14 cellular contexts compared by ENCODE assay signal in the genomic region with DNA sequence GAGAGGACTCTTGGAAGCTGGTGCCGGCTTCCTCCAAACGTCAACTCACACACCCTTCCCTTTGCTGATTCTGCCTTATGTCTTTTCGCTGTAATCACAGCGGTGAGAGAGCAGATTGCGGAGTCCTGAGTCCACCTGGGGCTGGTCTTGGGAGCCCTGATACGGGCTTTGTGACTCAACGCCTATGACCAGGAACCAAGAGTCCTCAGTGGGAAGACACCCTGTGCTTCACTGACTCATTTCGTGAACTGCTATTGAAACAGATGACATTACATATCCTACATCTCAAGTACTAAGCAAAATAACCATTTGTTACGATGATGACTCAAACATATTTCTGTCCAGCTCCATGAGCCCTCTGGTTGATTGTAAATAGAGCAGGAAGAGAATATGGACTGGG.
DNase-seq lines count a peak whose midpoint lies in the region; ATAC-seq and TF ChIP-seq lines count a peak whose summit lies in the region.
"Had no signal": no experiment of that assay in that cellular context is flagged by ENCODE, and none has a peak within 500 bp of the region (broad histone marks: within the 10 kb centered on the region; RNA-seq: fewer than 3 reads in every experiment).

No MANE protein-coding gene starts in this region.

- peaks cover 12% of the 10 kb centered on the region for H3K4me1 ChIP-seq in OCI-LY3 (ENCODE audit: low read length)
- H3K4me1 ChIP-seq: spleen had no signal

- no peak overlapping the region for H3K27ac ChIP-seq in OCI-LY3 (ENCODE audit: low read length)
- H3K27ac ChIP-seq: spleen had no signal

- no peaks in the 10 kb centered on the region for H3K9me3 ChIP-seq in OCI-LY3 (ENCODE audit: insufficient read depth, low read length)

- H3K4me1 Mint-ChIP-seq in activated T-cell treated with anti-CD3 and anti-CD28 coated beads, Interleukin-2, amount 50 U/mL, for 72 hours (ENCODE audit: low read depth) = peaks cover 6% of the 10 kb centered on the region
- H3K4me1 Mint-ChIP-seq: endodermal cell; naive thymus-derived CD4-positive, alpha-beta T cell had no signal

- H3K4me2 ChIP-seq in OCI-LY3 (ENCODE audit: low read length) = peak overlapping the region; percentile 76

- no peaks in the 10 kb centered on the region for H3K36me3 ChIP-seq in OCI-LY3 (replicated peaks; ENCODE audit: low read depth, low read length)

- H3K36me3 Mint-ChIP-seq in activated T-cell treated with anti-CD3 and anti-CD28 coated beads, Interleukin-2, amount 50 U/mL, for 72 hours (ENCODE audit: insufficient read depth in 2 of 2) = peaks cover 0 to 4% of the 10 kb centered on the region in 2 donors

- H3K4me3 Mint-ChIP-seq in activated T-cell treated with anti-CD3 and anti-CD28 coated beads, Interleukin-2, amount 50 U/mL, for 72 hours = no peak overlapping the region
- H3K4me3 Mint-ChIP-seq: activated naive CD4-positive, alpha-beta T cell treated with anti-CD3 and anti-CD28 coated beads for 36 hours; endodermal cell; naive thymus-derived CD4-positive, alpha-beta T cell had no signal

- DNase-seq in activated T-cell treated with anti-CD3 and anti-CD28 coated beads, Interleukin-2, amount 50 U/mL, for 72 hours = no peak
- DNase-seq in activated T-cell treated with anti-CD3 and anti-CD28 coated beads, Interleukin-2, amount 50 U/mL, for 48 hours = no peak
- DNase-seq in epithelial cell of esophagus (ENCODE audit: low read depth) = peak; percentile 44
- DNase-seq in smooth muscle cell of the brain vasculature (ENCODE audit: low read depth, low spot score) = peak; percentile 35
- no peak for DNase-seq in COR-L47 (lab: John Stamatoyannopoulos, UW)
- DNase-seq: activated naive CD4-positive, alpha-beta T cell treated with anti-CD3 and anti-CD28 coated beads for 36 hours; endodermal cell; GF-D8; naive thymus-derived CD4-positive, alpha-beta T cell; NCI-H446; spleen had no signal

- TF ChIP-seq CTCF in OCI-LY3 (IDR thresholded peaks at IDR 0.05; ENCODE audit: low read depth, low read length) = no peak
- no peak for TF ChIP-seq CTCF in epithelial cell of esophagus (IDR thresholded peaks at IDR 0.05; ENCODE audit: insufficient read depth, low read depth, low read length, missing control alignments)

- no peaks in the 10 kb centered on the region for H3K9me3 Mint-ChIP-seq in activated T-cell treated with anti-CD3 and anti-CD28 coated beads, Interleukin-2, amount 50 U/mL, for 72 hours

- H3K9ac ChIP-seq in OCI-LY3 (ENCODE audit: low read length) = no peak overlapping the region

- no peaks in the 10 kb centered on the region for H3K27me3 Mint-ChIP-seq in activated T-cell treated with anti-CD3 and anti-CD28 coated beads, Interleukin-2, amount 50 U/mL, for 72 hours (ENCODE audit: low read depth)
- H3K27me3 Mint-ChIP-seq: naive thymus-derived CD4-positive, alpha-beta T cell had no signal

- ATAC-seq in activated T-cell treated with anti-CD3 and anti-CD28 coated beads, Interleukin-2, amount 50 U/mL, for 72 hours (replicated peaks in 1 of 2) = peak; percentile 55 to 94
- ATAC-seq in GM21367 (IDR thresholded peaks at IDR 0.05; ENCODE audit: unreplicated experiment) (no peak), HG02973 (IDR thresholded peaks at IDR 0.05; ENCODE audit: unreplicated experiment) (no peak)
- ATAC-seq: naive thymus-derived CD4-positive, alpha-beta T cell had no signal

- H3K27me3 ChIP-seq in OCI-LY3 (ENCODE audit: low read depth, low read length) = no peaks in the 10 kb centered on the region
- H3K27me3 ChIP-seq: spleen had no signal

- H3K27ac Mint-ChIP-seq in activated T-cell treated with anti-CD3 and anti-CD28 coated beads, Interleukin-2, amount 50 U/mL, for 72 hours = no peak overlapping the region
- H3K27ac Mint-ChIP-seq: activated naive CD4-positive, alpha-beta T cell treated with anti-CD3 and anti-CD28 coated beads for 36 hours; endodermal cell had no signal

- H4K20me1 ChIP-seq in OCI-LY3 (ENCODE audit: insufficient read depth, low read length) = no peaks in the 10 kb centered on the region

- no peaks in the 10 kb centered on the region for H3K79me2 ChIP-seq in OCI-LY3 (ENCODE audit: low read length)

- H3K4me3 ChIP-seq in OCI-LY3 (ENCODE audit: low read length) = peak overlapping the region; percentile 49
- no peak overlapping the region for H3K4me3 ChIP-seq in epithelial cell of esophagus (ENCODE audit: low read length)
- H3K4me3 ChIP-seq: spleen had no signal

- H2AFZ ChIP-seq in OCI-LY3 (ENCODE audit: low read depth, low read length) = 0 out of 2 replicates have a peak overlapping the region, but pooled peaks have one; percentile 58

Comparison
In these comparisons a context has a peak if more than half of its experiments do, and no peak if none do; other contexts are left out.
1. ATAC-seq: peak in activated T-cell treated with anti-CD3 and anti-CD28 coated beads, Interleukin-2, amount 50 U/mL, for 72 hours (2 of 2); none in GM21367 (single experiment) and HG02973 (single experiment).
2. DNase-seq: peak in epithelial cell of esophagus (single experiment) and smooth muscle cell of the brain vasculature (single experiment); none in activated T-cell treated with anti-CD3 and anti-CD28 coated beads, Interleukin-2, amount 50 U/mL, for 72 hours (0 of 2), activated T-cell treated with anti-CD3 and anti-CD28 coated beads, Interleukin-2, amount 50 U/mL, for 48 hours (0 of 2) and COR-L47 (single experiment).